ENCODE assay signal across 12 cellular contexts in the genomic region with DNA sequence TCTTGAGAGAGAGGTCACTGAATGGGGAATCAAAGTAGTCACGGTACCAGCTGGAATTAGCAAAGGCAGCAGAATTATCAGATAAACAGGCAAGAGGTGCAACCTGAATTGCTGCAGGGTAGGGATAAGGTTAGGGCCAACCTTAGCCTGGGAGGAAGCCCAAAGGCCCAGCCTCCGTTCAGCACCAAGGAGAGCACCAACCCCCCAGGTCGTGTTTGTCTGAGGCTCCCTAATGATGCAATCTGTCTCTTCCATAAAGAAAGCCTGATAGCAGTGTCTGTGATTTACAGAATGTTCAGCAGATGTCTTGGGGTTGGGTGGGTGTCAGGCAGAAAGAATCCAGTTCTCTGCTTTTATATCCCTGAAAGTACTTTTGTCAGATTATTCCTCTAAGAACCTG.
DNase-seq lines count a peak whose midpoint lies in the region; ATAC-seq and TF ChIP-seq lines count a peak whose summit lies in the region.
"Had no signal": no experiment of that assay in that cellular context is flagged by ENCODE, and none has a peak within 500 bp of the region (broad histone marks: within the 10 kb centered on the region; RNA-seq: fewer than 3 reads in every experiment).

No MANE protein-coding gene starts in this region.

- no peak overlapping the region for H3K56ac ChIP-seq in H9 (ENCODE audit: insufficient read length, low read depth, low read length)

- TF ChIP-seq CTCF in H9 (conservative IDR thresholded peaks at IDR 0.05) = no peak
- no peak for TF ChIP-seq CTCF in fibroblast of villous mesenchyme (IDR thresholded peaks at IDR 0.05; ENCODE audit: insufficient read depth, low read depth, low read length)
- TF ChIP-seq CTCF in type B pancreatic cell (conservative IDR thresholded peaks at IDR 0.05) = no peak

- H3K23me2 ChIP-seq in H9 (ENCODE audit: insufficient read length, low read depth, low read length, poor library complexity, severe bottlenecking) = no peaks in the 10 kb centered on the region

- H2BK12ac ChIP-seq in H9 (ENCODE audit: insufficient read length, low read depth, low read length) = no peak overlapping the region

- no peaks in the 10 kb centered on the region for H3K27me3 Mint-ChIP-seq in H9 (ENCODE audit: low read depth)
- H3K27me3 Mint-ChIP-seq in type B pancreatic cell = no peaks in the 10 kb centered on the region

- no peaks in the 10 kb centered on the region for H3K27me3 ChIP-seq in H9 (ENCODE audit: insufficient read depth, low read length)
- H3K27me3 ChIP-seq: SJSA1 had no signal

- H3T11ph ChIP-seq in H9 (ENCODE audit: low read length) = no peak overlapping the region

- H3K23ac ChIP-seq in H9 (ENCODE audit: insufficient read length, low read depth, low read length) = no peak overlapping the region

- H3K27ac Mint-ChIP-seq in H9 (no peak overlapping the region), type B pancreatic cell (no peak overlapping the region)
- H3K27ac Mint-ChIP-seq: HFFc6 had no signal

- no peak overlapping the region for H3K4ac ChIP-seq in H9 (ENCODE audit: low read depth, low read length)

- no peaks in the 10 kb centered on the region for H3K79me2 ChIP-seq in H9 (ENCODE audit: insufficient read depth, low read length)

- H3K4me1 Mint-ChIP-seq in H9 (peaks cover 15 to 21% of the 10 kb centered on the region in 2 experiments), type B pancreatic cell (ENCODE audit: unreplicated experiment) (peaks cover 10% of the 10 kb centered on the region)

- H2AK5ac ChIP-seq in H9 (ENCODE audit: insufficient read length, low read length) = no peak overlapping the region

- no peak overlapping the region for H3K14ac ChIP-seq in H9 (ENCODE audit: insufficient read depth, low read length)

- H4K20me1 ChIP-seq in H9 (ENCODE audit: control insufficient read depth, insufficient read depth, insufficient read length) = no peaks in the 10 kb centered on the region

- H3K4me3 Mint-ChIP-seq in H9 (no peak overlapping the region), type B pancreatic cell (no peak overlapping the region)
- H3K4me3 Mint-ChIP-seq: HFFc6 had no signal

- ATAC-seq in GM19023 (IDR thresholded peaks at IDR 0.05; ENCODE audit: unreplicated experiment) = no peak

- H3K9me3 ChIP-seq in H9 (ENCODE audit: control insufficient read depth, low read depth, low read length) = no peaks in the 10 kb centered on the region
- H3K9me3 ChIP-seq: SJSA1 had no signal

- no CpG with 5 or more reads among the region's 3 CpGs for WGBS in H9 (ENCODE audit: extremely low coverage, insufficient read length, low lambda C conversion rate)

- H2BK5ac ChIP-seq in H9 (ENCODE audit: insufficient read length, low read length) = no peak overlapping the region

- no peak overlapping the region for H3K4me2 ChIP-seq in H9 (ENCODE audit: insufficient read depth, insufficient read length, low read length)

- H3K79me1 ChIP-seq in H9 (ENCODE audit: insufficient read depth, low read depth, low read length, poor library complexity, severe bottlenecking) = no peaks in the 10 kb centered on the region

- H4K5ac ChIP-seq in H9 (ENCODE audit: insufficient read length, low read depth, low read length) = no peak overlapping the region

- DNase-seq in A172 (ENCODE audit: low spot score) = peak; percentile 71
- DNase-seq in H9 = peak; percentile 63
- peak; percentile 24 for DNase-seq in SK-N-DZ (ENCODE audit: low spot score)
- peak; percentile 90 for DNase-seq in fibroblast of villous mesenchyme (ENCODE audit: low read depth)
- DNase-seq in type B pancreatic cell (ENCODE audit: extremely low spot score, unreplicated experiment) = no peak
- no peak for DNase-seq in cerebellum (ENCODE audit: low spot score)
- DNase-seq in GM19240 (ENCODE audit: insufficient read length, low spot score) = no peak
- DNase-seq: amniotic stem cell; HFFc6; stimulated activated CD4-positive, alpha-beta T cell treated with anti-CD3 and anti-CD28 coated beads, Interleukin-4, amount 100 ng/mL, for 24 hours had no signal

- H3K4me3 ChIP-seq in fibroblast of villous mesenchyme (ENCODE audit: low read depth, low read length) = no peak overlapping the region
- H3K4me3 ChIP-seq: SJSA1 had no signal

- no peak overlapping the region for H3K18ac ChIP-seq in H9 (ENCODE audit: insufficient read length, low read depth, low read length)

- H4K8ac ChIP-seq in H9 (replicated peaks; ENCODE audit: insufficient read length, low read depth, low read length) = no peak overlapping the region

- H2BK15ac ChIP-seq in H9 (ENCODE audit: low read depth, low read length) = no peak overlapping the region

- H2AFZ ChIP-seq in H9 (ENCODE audit: low read length) = no peak overlapping the region

- H3K27ac ChIP-seq in H9 (ENCODE audit: insufficient read length, low read depth, low read length) = no peak overlapping the region
- H3K27ac ChIP-seq: SJSA1 had no signal

- H3K9me3 Mint-ChIP-seq in H9 = no peaks in the 10 kb centered on the region
- no peaks in the 10 kb centered on the region for H3K9me3 Mint-ChIP-seq in type B pancreatic cell
- H3K9me3 Mint-ChIP-seq: HFFc6 had no signal

- H3K36me3 Mint-ChIP-seq in H9 (ENCODE audit: insufficient read depth in 1 of 3, low read depth in 3 of 3) (no peaks in the 10 kb centered on the region), type B pancreatic cell (no peaks in the 10 kb centered on the region)

- no peak overlapping the region for H2BK120ac ChIP-seq in H9 (ENCODE audit: low read depth, low read length, poor library complexity, severe bottlenecking)

- no peak overlapping the region for H3K9ac ChIP-seq in H9 (ENCODE audit: extremely low read depth, insufficient read length, low read length)

- no peak overlapping the region for H2BK20ac ChIP-seq in H9 (ENCODE audit: low read depth, low read length, poor library complexity, severe bottlenecking)

- no peaks in the 10 kb centered on the region; the same call in 1 of the 2 replicates for H3K4me1 ChIP-seq in H9 (ENCODE audit: insufficient read depth, low read length)
- H3K4me1 ChIP-seq: SJSA1 had no signal

- no peak overlapping the region for H4K91ac ChIP-seq in H9 (ENCODE audit: insufficient read length, low read depth, low read length)

Comparison
In these comparisons a context has a peak if more than half of its experiments do, and no peak if none do; other contexts are left out.
1. DNase-seq: peak in A172 (single experiment), H9 (single experiment), SK-N-DZ (single experiment) and fibroblast of villous mesenchyme (single experiment); none in type B pancreatic cell (single experiment), cerebellum (single experiment) and GM19240 (single experiment).